8 cellular contexts compared by ENCODE assay signal in genomic region chr9:121266906-121267650, GRCh38. TPM values are rescaled to one million over a fixed set of nuclear protein-coding genes. Genes with fewer than 3 reads are reported as not detected.
DNase-seq lines count a peak whose midpoint lies in the region; FAIRE-seq and TF ChIP-seq lines count a peak whose summit lies in the region.

No MANE protein-coding gene starts in this region.

- H3K27me3 Mint-ChIP-seq in glutamatergic neuron (ENCODE audit: unreplicated experiment): peaks cover 5% of the 10 kb centered on the region

- no peaks in the 10 kb centered on the region for H3K27me3 ChIP-seq in prostate gland (replicated peaks; ENCODE audit: insufficient read depth)

- H3K4me1 Mint-ChIP-seq in glutamatergic neuron (ENCODE audit: low read depth, unreplicated experiment): peaks cover 13% of the 10 kb centered on the region

- TF ChIP-seq CTCF in GM12864 (IDR thresholded peaks at IDR 0.05; ENCODE audit: low read depth, low read length, missing control alignments) (no peak), VCaP (conservative IDR thresholded peaks at IDR 0.05) (no peak), glutamatergic neuron (IDR thresholded peaks at IDR 0.05; ENCODE audit: partially characterized antibody, unreplicated experiment) (no peak), prostate gland (IDR thresholded peaks at IDR 0.05) (no peak), D721Med (IDR thresholded peaks at IDR 0.05; ENCODE audit: insufficient read depth, missing control alignments) (no peak)

- H3K36me3 Mint-ChIP-seq in glutamatergic neuron (ENCODE audit: unreplicated experiment): no peaks in the 10 kb centered on the region

- no peaks in the 10 kb centered on the region for H3K36me3 ChIP-seq in prostate gland

- DNase-seq in GM12864 (ENCODE audit: low read depth) (no peak), glutamatergic neuron (no peak), prostate gland (ENCODE audit: low spot score) (no peak), urothelium cell line (ENCODE audit: low spot score) (no peak), NCI-H146 treated with DMSO at 0.1 percent for 48 hours (lab: John Stamatoyannopoulos, UW; ENCODE audit: unreplicated experiment) (no peak), D721Med (ENCODE audit: insufficient read length, low spot score) (no peak)
- DNase-seq in stimulated activated CD4-positive, alpha-beta T cell treated with anti-CD3 and anti-CD28 coated beads, Interleukin-2, amount 100 ng/mL, for 24 hours: no peak

- H3K4me3 ChIP-seq in GM12864 (ENCODE audit: low read depth, low read length) (peak overlapping the region; percentile 65; the same call in 1 of the 2 replicates), prostate gland (peak overlapping the region; percentile 73 to 81)

- no peak for TF ChIP-seq POLR2A in prostate gland (IDR thresholded peaks at IDR 0.05)

- peak overlapping the region; percentile 60; the same call in 1 of the 2 replicates for H3K27ac ChIP-seq in VCaP
- H3K27ac ChIP-seq in prostate gland: peak overlapping the region; percentile 76 to 82

- no peaks in the 10 kb centered on the region for H3K9me3 Mint-ChIP-seq in glutamatergic neuron (ENCODE audit: unreplicated experiment)

- FAIRE-seq in urothelium cell line (lab: Jason Lieb, UNC): no peak
- no peak for FAIRE-seq in D721Med (lab: Jason Lieb, UNC)

- peak overlapping the region; percentile 86 for H3K4me3 Mint-ChIP-seq in glutamatergic neuron (ENCODE audit: unreplicated experiment)

- 69% methylated on average over 18 of the region's 18 CpGs for WGBS in prostate gland

- no peaks in the 10 kb centered on the region for H3K9me3 ChIP-seq in prostate gland

- H3K27ac Mint-ChIP-seq in glutamatergic neuron (ENCODE audit: unreplicated experiment): no peak overlapping the region

- H3K4me1 ChIP-seq in prostate gland (replicated peaks): peaks cover 3% of the 10 kb centered on the region

- intact Hi-C loops in prostate gland (cut with DNase I): loop anchor here (5.0 kb wide), 1 partner anchor 55 kb away; no protein-coding TSS in a partner anchor

RNA-seq across cellular contexts. Expression of gene GSN, which starts 0.9 kb away (rescaled TPM):
- total RNA-seq in glutamatergic neuron (ENCODE audit: unreplicated experiment): 11.6 TPM
- 100 to 1,000 TPM; 390 to 690 TPM for total RNA-seq in prostate gland

Comparison
In these comparisons a context has a peak if more than half of its experiments do, and no peak if none do; other contexts are left out.
1. RNA of gene GSN, which starts 0.9 kb away (total RNA-seq): 390 to 690 TPM in prostate gland; 11.6 TPM in glutamatergic neuron (single experiment); every median in the first group is over 10 times any median in the second.